In genomic region chr5:1641560-1642166, GRCh38 we compare ENCODE assay signal across 9 cellular contexts.
DNase-seq lines count a peak whose midpoint lies in the region; ATAC-seq and TF ChIP-seq lines count a peak whose summit lies in the region.
"Had no signal": no experiment of that assay in that cellular context is flagged by ENCODE, and none has a peak within 500 bp of the region (broad histone marks: within the 10 kb centered on the region; RNA-seq: fewer than 3 reads in every experiment).

No MANE protein-coding gene starts in this region.

- no peak overlapping the region for H3K27ac ChIP-seq in CD4-positive, alpha-beta T cell (ENCODE audit: low read depth, low read length)
- H3K27ac ChIP-seq in IMR-90 (ENCODE audit: insufficient read depth, low read length), result no peak overlapping the region

- H3K9me3 ChIP-seq in CD4-positive, alpha-beta T cell (ENCODE audit: control insufficient read depth, low read length), result no peaks in the 10 kb centered on the region
- H3K9me3 ChIP-seq in IMR-90 (ENCODE audit: control insufficient read depth, insufficient read depth, low read length), result no peaks in the 10 kb centered on the region

- H3K79me1 ChIP-seq in IMR-90 (ENCODE audit: low read depth in 1 of 2, low read length in 2 of 2), result no peaks in the 10 kb centered on the region

- H3K9me1 ChIP-seq in IMR-90 (ENCODE audit: insufficient read depth, low read length), result no peaks in the 10 kb centered on the region

- H2BK120ac ChIP-seq in IMR-90 (ENCODE audit: low read depth, low read length), result no peak overlapping the region

- H4K91ac ChIP-seq in IMR-90 (ENCODE audit: insufficient read depth, low read depth, low read length), result no peak overlapping the region

- H3K27me3 ChIP-seq in CD4-positive, alpha-beta T cell (ENCODE audit: control insufficient read depth, insufficient read depth, low read length), result peaks cover 27% of the 10 kb centered on the region
- H3K27me3 ChIP-seq in IMR-90 (ENCODE audit: control insufficient read depth, insufficient read depth, low read length), result peaks cover 53% of the 10 kb centered on the region

- intact Hi-C loops in CD4-positive, alpha-beta T cell (cut with DNase I, micrococcal nuclease), result loop anchor here (1.0 to 10.0 kb wide), 5 partner anchors 162 to 717 kb away; no protein-coding TSS in a partner anchor
- intact Hi-C loops in IMR-90 (cut with micrococcal nuclease), result loop anchor here (1.0 to 5.0 kb wide), 4 partner anchors 119 to 719 kb away; partner anchors contain the start of gene LPCAT1

- no peaks in the 10 kb centered on the region for H3K36me3 ChIP-seq in IMR-90 (ENCODE audit: control insufficient read depth, insufficient read depth, low read length)

- H4K20me1 ChIP-seq in IMR-90 (ENCODE audit: insufficient read depth, low read length), result no peaks in the 10 kb centered on the region; the same call in 1 of the 2 replicates

- H3K14ac ChIP-seq in IMR-90 (replicated peaks; ENCODE audit: low read depth, low read length), result no peak overlapping the region

- H3K56ac ChIP-seq in IMR-90 (ENCODE audit: extremely low read depth, insufficient read depth, low read length), result no peak overlapping the region

- BruUV-seq in IMR-90 (replicated peaks; lab: Mats Ljungman, UMichigan), result no TSS peak

- H4K5ac ChIP-seq in IMR-90 (ENCODE audit: low read depth, low read length), result no peak overlapping the region

- peak; percentile 88 for TF ChIP-seq RAD21 in IMR-90 (IDR thresholded peaks at IDR 0.05; ENCODE audit: low read length)

- H2BK5ac ChIP-seq in IMR-90 (ENCODE audit: low read depth, low read length, poor library complexity, severe bottlenecking), result no peak overlapping the region

- no peaks in the 10 kb centered on the region for H3K36me3 Mint-ChIP-seq in CD4-positive, alpha-beta T cell (ENCODE audit: low read depth)

- no peaks in the 10 kb centered on the region for H3K4me1 ChIP-seq in IMR-90 (ENCODE audit: control insufficient read depth, insufficient read depth, low read length)

- H4K8ac ChIP-seq in IMR-90 (ENCODE audit: low read depth in 2 of 2, low read length in 2 of 2), result no peak overlapping the region

- H3K9ac ChIP-seq in IMR-90 (ENCODE audit: low read depth, low read length), result no peak overlapping the region

- peak; percentile 46 to 76 (median 68) for DNase-seq in CD4-positive, alpha-beta T cell
- DNase-seq in GM20000 (ENCODE audit: low spot score), result peak; percentile 90
- DNase-seq in IMR-90, result peak; percentile 84
- DNase-seq in NOMO-1 treated with dmso at 0.1 percent for 144 hours (lab: John Stamatoyannopoulos, UW; ENCODE audit: unreplicated experiment), result peak; percentile 97
- DNase-seq in activated CD8-positive, alpha-beta memory T cell treated with anti-CD3 and anti-CD28 coated beads, Interleukin-2, amount 50 U/mL, for 1 hour (ENCODE audit: extremely low read depth), result peak; percentile 26
- DNase-seq in epithelial cell of esophagus (ENCODE audit: low read depth), result peak; percentile 91
- peak; percentile 89 for DNase-seq in myocyte (ENCODE audit: low read depth)
- DNase-seq in stimulated activated CD8-positive, alpha-beta memory T cell treated with anti-CD3 and anti-CD28 coated beads, Interleukin-7, amount 100 ng/mL, for 4 hours (ENCODE audit: low read depth in 2 of 2), result peak; percentile 47 to 60

- no peak overlapping the region for H2AK5ac ChIP-seq in IMR-90 (ENCODE audit: low read depth, low read length)

- H3K4me2 ChIP-seq in IMR-90 (ENCODE audit: low read depth, low read length), result no peak overlapping the region

- TF ChIP-seq POLR2A in IMR-90 (IDR thresholded peaks at IDR 0.05; ENCODE audit: low read depth, low read length), result no peak

- POLR2A ChIA-PET in CD4-positive, alpha-beta T cell (lab: Charles Lee), result no interaction called here
- POLR2A ChIA-PET in IMR-90 (lab: Charles Lee; ENCODE audit: unreplicated experiment), result no interaction called here

- H3K27ac Mint-ChIP-seq in CD4-positive, alpha-beta T cell, result no peak overlapping the region
- H3K27ac Mint-ChIP-seq: T-helper 1 cell treated with Interleukin-12 subunit alpha and Interleukin-12 subunit beta and Interleukin-4 antibody, amounts not matched to agents 30 μg/mL and 1 μg/mL, for 36 hours had no signal

- H3K4me3 ChIP-seq in IMR-90 (ENCODE audit: insufficient read depth, low read depth, low read length) (no peak overlapping the region), epithelial cell of esophagus (ENCODE audit: low read length) (no peak overlapping the region)

- H3K23ac ChIP-seq in IMR-90 (ENCODE audit: low read depth, low read length), result no peak overlapping the region

- no peak overlapping the region for H3K4ac ChIP-seq in IMR-90 (ENCODE audit: low read depth, low read length)

- peak; percentile 98 for TF ChIP-seq CTCF in CD4-positive, alpha-beta T cell (IDR thresholded peaks at IDR 0.05)
- peak; percentile 99 for TF ChIP-seq CTCF in GM20000 (IDR thresholded peaks at IDR 0.05; ENCODE audit: extremely low read depth, missing control alignments)
- peak; percentile 99 for TF ChIP-seq CTCF in IMR-90 (conservative IDR thresholded peaks at IDR 0.05; ENCODE audit: low read depth, low read length)
- TF ChIP-seq CTCF in epithelial cell of esophagus (IDR thresholded peaks at IDR 0.05; ENCODE audit: insufficient read depth, low read depth, low read length, missing control alignments), result peak; percentile 98

- no peaks in the 10 kb centered on the region for H3K9me3 Mint-ChIP-seq in CD4-positive, alpha-beta T cell
- H3K9me3 Mint-ChIP-seq: T-helper 1 cell treated with Interleukin-12 subunit alpha and Interleukin-12 subunit beta and Interleukin-4 antibody, amounts not matched to agents 30 μg/mL and 1 μg/mL, for 36 hours had no signal

- H3K18ac ChIP-seq in IMR-90 (ENCODE audit: low read depth, low read length), result no peak overlapping the region

- peaks cover 16% of the 10 kb centered on the region for H3K4me1 Mint-ChIP-seq in CD4-positive, alpha-beta T cell (ENCODE audit: low read depth)

- no peak overlapping the region for H2BK15ac ChIP-seq in IMR-90 (ENCODE audit: low read depth, low read length)

- H2AFZ ChIP-seq in IMR-90 (replicated peaks; ENCODE audit: low read length, poor library complexity), result peak overlapping the region; percentile 18

- peaks cover 40% of the 10 kb centered on the region for H3K27me3 Mint-ChIP-seq in CD4-positive, alpha-beta T cell

- peak; percentile 86 for ATAC-seq in CD4-positive, alpha-beta T cell (ENCODE audit: poor library complexity)
- peak; percentile 85 for ATAC-seq in IMR-90 (ENCODE audit: low read depth)

- WGBS in IMR-90 (ENCODE audit: extremely low coverage in 2 of 2, insufficient read length in 1 of 2), 2 experiments, result 4% methylated on average over 4 of the region's 12 CpGs; no CpG with 5 or more reads in 1 of the 2 experiments

- in situ Hi-C loops in IMR-90 (cut with MboI; ENCODE audit: low sequenced_read_pairs), result loop anchor here (5.0 to 25.0 kb wide), 4 partner anchors 157 to 707 kb away; no protein-coding TSS in a partner anchor

- dilution Hi-C loops in IMR-90 (cut with HindIII; ENCODE audit: low sequenced_read_pairs, unreplicated experiment), result no loop called here

- H2BK20ac ChIP-seq in IMR-90 (ENCODE audit: low read depth, low read length), result no peak overlapping the region

- H2AK9ac ChIP-seq in IMR-90 (replicated peaks; ENCODE audit: low read depth, low read length, poor library complexity), result no peak overlapping the region

- peak overlapping the region; percentile 36 for H3K4me3 Mint-ChIP-seq in CD4-positive, alpha-beta T cell
- H3K4me3 Mint-ChIP-seq: T-helper 1 cell treated with Interleukin-12 subunit alpha and Interleukin-12 subunit beta and Interleukin-4 antibody, amounts not matched to agents 30 μg/mL and 1 μg/mL, for 36 hours had no signal

- CTCF ChIA-PET in CD4-positive, alpha-beta T cell (lab: Charles Lee), result interaction anchor here (1.0 kb wide), 1 partner anchor 105 kb away, joined by 3 read pairs; no protein-coding TSS in a partner anchor
- CTCF ChIA-PET in IMR-90 (lab: Yijun Ruan, JAX), result interaction anchor here (0.8 kb wide), 1 partner anchor 130 kb away, joined by 3 read pairs; no protein-coding TSS in a partner anchor

TF ChIP-seq in IMR-90, 13 proteins besides CTCF, POLR2A, EP300 and RAD21:
- TF ChIP-seq SMC3 (IDR thresholded peaks at IDR 0.05; ENCODE audit: low read depth, low read length) (peak; percentile 79), ELK1 (IDR thresholded peaks at IDR 0.05; ENCODE audit: borderline replicate concordance, low read depth, low read length) (no peak)

Comparison
In these comparisons a context has a peak if more than half of its experiments do, and no peak if none do; other contexts are left out.
1. DNase-seq: peak in every context shown above with its lines; median percentile 97 in NOMO-1 treated with dmso at 0.1 percent for 144 hours; 91 in epithelial cell of esophagus; 90 in GM20000; 89 in myocyte; 84 in IMR-90; 68 in CD4-positive, alpha-beta T cell; 54 in stimulated activated CD8-positive, alpha-beta memory T cell treated with anti-CD3 and anti-CD28 coated beads, Interleukin-7, amount 100 ng/mL, for 4 hours; 26 in activated CD8-positive, alpha-beta memory T cell treated with anti-CD3 and anti-CD28 coated beads, Interleukin-2, amount 50 U/mL, for 1 hour.